10 cellular contexts compared by ENCODE assay signal in genomic region chr16:81612351-81613170, GRCh38.
DNase-seq lines count a peak whose midpoint lies in the region; TF ChIP-seq lines count a peak whose summit lies in the region.
"Had no signal": no experiment of that assay in that cellular context is flagged by ENCODE, and none has a peak within 500 bp of the region (broad histone marks: within the 10 kb centered on the region; RNA-seq: fewer than 3 reads in every experiment).

No MANE protein-coding gene starts in this region.

- H4K8ac ChIP-seq in neuronal stem cell (ENCODE audit: low read depth, low read length), result no peak overlapping the region

- no peak overlapping the region for H3K14ac ChIP-seq in neuronal stem cell (ENCODE audit: low read length)

- H3K4ac ChIP-seq in neuronal stem cell (ENCODE audit: low read length), result no peak overlapping the region

- H2AFZ ChIP-seq in neuronal stem cell (ENCODE audit: low read length), result no peak overlapping the region

- H3K23ac ChIP-seq in neuronal stem cell (ENCODE audit: low read depth, low read length, poor library complexity), result no peak overlapping the region

- H2BK120ac ChIP-seq in neuronal stem cell (ENCODE audit: low read depth, low read length), result no peak overlapping the region

- in situ Hi-C loops in transverse colon (cut with MboI; ENCODE audit: low pct_ligation_motif_present in 1 of 4, low pct_unique_long_range_greater_than_20kb in 1 of 4, low sequenced_read_pairs in 3 of 4), result loop anchor here in 1 of 4 donors (25.0 kb wide), 1 partner anchor 200 kb away; no protein-coding TSS in a partner anchor

- H3K27me3 ChIP-seq in muscle layer of duodenum (ENCODE audit: low read depth, low read length) (no peaks in the 10 kb centered on the region), transverse colon (no peaks in the 10 kb centered on the region), neuronal stem cell (ENCODE audit: control insufficient read depth in 3 of 3, insufficient read depth in 3 of 3, low read depth in 1 of 3, low read length in 3 of 3) (no peaks in the 10 kb centered on the region)

- no peak overlapping the region for H3K4me2 ChIP-seq in neuronal stem cell (ENCODE audit: insufficient read depth, low read length, poor library complexity, severe bottlenecking)

- intact Hi-C loops in transverse colon (cut with DNase I; ENCODE audit: low total_unique reads), result loop anchor here (10.0 kb wide), 1 partner anchor 208 kb away; no protein-coding TSS in a partner anchor

- no peak overlapping the region for H3K9ac ChIP-seq in neuronal stem cell (ENCODE audit: low read depth, low read length, poor library complexity)

- DNase-seq in anterior cingulate cortex (lab: John Stamatoyannopoulos, UW) (peak in 46 of 58 donors; percentile 17 to 83 (median 54)), globus pallidus (ENCODE audit: low spot score) (peak; percentile 69), transverse colon (no peak), SIG-M5 treated with dmso at 0.1 percent for 504 hours (lab: John Stamatoyannopoulos, UW; ENCODE audit: unreplicated experiment) (no peak), T1000 (lab: John Stamatoyannopoulos, UW) (no peak), SW 1271 (lab: John Stamatoyannopoulos, UW) (no peak), neuronal stem cell (ENCODE audit: low spot score) (no peak)
- DNase-seq: occipital lobe; stimulated activated CD4-positive, alpha-beta T cell treated with anti-CD3 and anti-CD28 coated beads, Interleukin-1b, Interleukin-23, amount 100 ng/mL, for 48 hours had no signal

- H3K79me1 ChIP-seq in neuronal stem cell (ENCODE audit: low read depth, low read length), result peaks cover 15% of the 10 kb centered on the region

- no peaks in the 10 kb centered on the region for H3K9me3 ChIP-seq in muscle layer of duodenum (ENCODE audit: control insufficient read depth in 1 of 2, low read length in 2 of 2)
- no peaks in the 10 kb centered on the region for H3K9me3 ChIP-seq in transverse colon
- peaks cover 3 to 7% of the 10 kb centered on the region in 2 donors for H3K9me3 ChIP-seq in neuronal stem cell (replicated peaks in 1 of 2; ENCODE audit: control insufficient read depth in 2 of 2, insufficient read depth in 1 of 2, low read depth in 1 of 2, low read length in 2 of 2)

- TF ChIP-seq CTCF in transverse colon (IDR thresholded peaks at IDR 0.05), result no peak

- no peak overlapping the region for H2AK5ac ChIP-seq in neuronal stem cell (ENCODE audit: low read depth, low read length)

- TF ChIP-seq EP300 in transverse colon (IDR thresholded peaks at IDR 0.05; ENCODE audit: low read depth), result peak; percentile 14

- no peak for TF ChIP-seq POLR2A in transverse colon (IDR thresholded peaks at IDR 0.05)

- H4K91ac ChIP-seq in neuronal stem cell (ENCODE audit: low read depth, low read length, poor library complexity), result no peak overlapping the region

- peaks cover 0 to 7% of the 10 kb centered on the region in 2 donors for H3K36me3 ChIP-seq in muscle layer of duodenum (ENCODE audit: control insufficient read depth in 1 of 2, insufficient read depth in 2 of 2, low read length in 2 of 2)
- H3K36me3 ChIP-seq in transverse colon, result no peaks in the 10 kb centered on the region
- peaks cover 12 to 20% of the 10 kb centered on the region in 2 donors for H3K36me3 ChIP-seq in neuronal stem cell (replicated peaks in 1 of 2; ENCODE audit: control insufficient read depth in 2 of 2, insufficient read depth in 2 of 2, low read length in 2 of 2)

- H3K27ac ChIP-seq in muscle layer of duodenum (ENCODE audit: low read length), result peak overlapping the region; percentile 37
- peak overlapping the region; percentile 6 to 56 (median 15) for H3K27ac ChIP-seq in transverse colon
- H3K27ac ChIP-seq in neuronal stem cell (replicated peaks; ENCODE audit: low read length), result no peak overlapping the region

- no peak overlapping the region for H2BK15ac ChIP-seq in neuronal stem cell (ENCODE audit: low read length)

- no peak overlapping the region for H2BK12ac ChIP-seq in neuronal stem cell (ENCODE audit: low read length)

- H2BK5ac ChIP-seq in neuronal stem cell (ENCODE audit: low read length), result no peak overlapping the region

- no peak overlapping the region for H3K18ac ChIP-seq in neuronal stem cell (ENCODE audit: low read length)

- 67 to 72% methylated on average over 6 to 17 of the region's 17 CpGs for WGBS in transverse colon (ENCODE audit: low coverage in 1 of 2), 2 donors
- WGBS in neuronal stem cell (ENCODE audit: extremely low coverage in 2 of 2, insufficient read length in 2 of 2, insufficient replicate concordance in 1 of 2), 2 donors, result no CpG with 5 or more reads among the region's 17 CpGs

- H3K4me3 ChIP-seq in muscle layer of duodenum (ENCODE audit: low read depth in 1 of 2, low read length in 2 of 2) (no peak overlapping the region), transverse colon (no peak overlapping the region), neuronal stem cell (ENCODE audit: low read length in 2 of 2) (no peak overlapping the region)

- peaks cover 15 to 58% of the 10 kb centered on the region in 2 donors for H3K4me1 ChIP-seq in muscle layer of duodenum (ENCODE audit: control insufficient read depth in 1 of 2, insufficient read depth in 2 of 2, low read length in 2 of 2)
- peaks cover 16 to 36% (median 25%) of the 10 kb centered on the region in 4 donors for H3K4me1 ChIP-seq in transverse colon
- H3K4me1 ChIP-seq in neuronal stem cell (ENCODE audit: control insufficient read depth in 2 of 2, insufficient read depth in 1 of 2, low read depth in 1 of 2, low read length in 2 of 2), result peaks cover 12 to 23% of the 10 kb centered on the region in 2 donors

Comparison
In these comparisons a context has a peak if more than half of its experiments do, and no peak if none do; other contexts are left out.
1. DNase-seq: peak in anterior cingulate cortex (46 of 58) and globus pallidus (single experiment); none in transverse colon (single experiment), SIG-M5 treated with dmso at 0.1 percent for 504 hours (single experiment), T1000 (single experiment), SW 1271 (0 of 2) and neuronal stem cell (single experiment).